ENCODE assay signal across 8 cellular contexts in genomic region chr17:29180788-29181160, GRCh38. TPM values are rescaled to one million over a fixed set of nuclear protein-coding genes. Genes with fewer than 3 reads are reported as not detected.
A peak's percentile ranks its signal among the peaks of the same experiment; 100 is the strongest.
DNase-seq lines count a peak whose midpoint lies in the region; ATAC-seq and TF ChIP-seq lines count a peak whose summit lies in the region.

No MANE protein-coding gene starts in this region.

- peaks cover 19 to 29% of the 10 kb centered on the region in 2 donors for H3K4me1 Mint-ChIP-seq in natural killer cell

- peak overlapping the region in 1 of 2 donors; percentile 60 for H3K27ac Mint-ChIP-seq in natural killer cell

- H3K4me3 ChIP-seq in AG04450 (ENCODE audit: low read depth, low read length): peak overlapping the region; percentile 67
- H3K4me3 ChIP-seq in Loucy (ENCODE audit: low read length, poor library complexity, severe bottlenecking): peak overlapping the region; percentile 53
- H3K4me3 ChIP-seq in duodenal mucosa (ENCODE audit: low read depth in 1 of 2, low read length in 2 of 2): peak overlapping the region; percentile 64 to 70

- no peaks in the 10 kb centered on the region for H3K79me2 ChIP-seq in Loucy (ENCODE audit: insufficient read depth, low read length)

- H3K9me3 Mint-ChIP-seq in natural killer cell: no peaks in the 10 kb centered on the region

- H3K4me1 ChIP-seq in Loucy (ENCODE audit: insufficient read depth, low read length, poor library complexity, severe bottlenecking): peaks cover 12% of the 10 kb centered on the region
- peaks cover 35 to 45% of the 10 kb centered on the region in 2 donors for H3K4me1 ChIP-seq in duodenal mucosa (ENCODE audit: control insufficient read depth in 1 of 2, insufficient read depth in 2 of 2, low read length in 2 of 2)

- H3K4me2 ChIP-seq in Loucy (ENCODE audit: low read depth, low read length, poor library complexity, severe bottlenecking): peak overlapping the region; percentile 54

- H3K27me3 Mint-ChIP-seq in natural killer cell (ENCODE audit: low read depth in 2 of 2): peaks cover 0 to 3% of the 10 kb centered on the region in 2 donors

- no peaks in the 10 kb centered on the region for H4K20me1 ChIP-seq in Loucy (ENCODE audit: insufficient read depth, low read length, poor library complexity, severe bottlenecking)

- CTCF ChIA-PET in AG04450 (lab: Charles Lee): interaction anchor here (0.6 to 7.3 kb wide), 27 partner anchors 9 to 947 kb away, joined by 3 to 166 read pairs (median 8); no protein-coding TSS in a partner anchor

- H3K27ac ChIP-seq in AG04450 (ENCODE audit: low read depth, low read length): no peak overlapping the region
- H3K27ac ChIP-seq in duodenal mucosa (ENCODE audit: low read depth, low read length): peak overlapping the region; percentile 37

- TF ChIP-seq CTCF in AG04450 (IDR thresholded peaks at IDR 0.05; ENCODE audit: low read depth, low read length): no peak
- TF ChIP-seq CTCF in Loucy (conservative IDR thresholded peaks at IDR 0.05; ENCODE audit: low read length): no peak
- no peak for TF ChIP-seq CTCF in natural killer cell (IDR thresholded peaks at IDR 0.05)

- POLR2A ChIA-PET in AG04450 (lab: Yijun Ruan, JAX): interaction anchor here (0.6 to 1.6 kb wide), 6 partner anchors 31 to 334 kb away, joined by 3 to 16 read pairs (median 3); partner anchors contain the start of gene NUFIP2

- peak overlapping the region; percentile 82 for H2AFZ ChIP-seq in Loucy (ENCODE audit: low read length)

- intact Hi-C loops in natural killer cell (cut with micrococcal nuclease): loop anchor here (1.0 kb wide), 2 partner anchors 31 to 35 kb away; no protein-coding TSS in a partner anchor

- peak overlapping the region; percentile 50 for H3K4me3 Mint-ChIP-seq in natural killer cell

- no peaks in the 10 kb centered on the region for H3K9me2 ChIP-seq in Loucy (replicated peaks; ENCODE audit: low read depth, low read length)

- no peaks in the 10 kb centered on the region for H3F3A ChIP-seq in Loucy (ENCODE audit: low read depth)

- ATAC-seq in natural killer cell (no peak), GM18519 (IDR thresholded peaks at IDR 0.05; ENCODE audit: low FRiP score, unreplicated experiment) (no peak)

- no peaks in the 10 kb centered on the region for H3K36me3 Mint-ChIP-seq in natural killer cell

- DNase-seq in AG04450 (ENCODE audit: low read depth, low spot score) (no peak), natural killer cell (no peak), amniotic stem cell (lab: John Stamatoyannopoulos, UW) (no peak), KG1 (lab: John Stamatoyannopoulos, UW) (no peak), NCI-H1092 (lab: John Stamatoyannopoulos, UW) (no peak)

- H3K9me3 ChIP-seq in AG04450 (ENCODE audit: control insufficient read depth, insufficient read depth, low read length) (no peaks in the 10 kb centered on the region; the same call in 1 of the 2 replicates), Loucy (ENCODE audit: insufficient read depth, low read depth, low read length) (no peaks in the 10 kb centered on the region), duodenal mucosa (ENCODE audit: control insufficient read depth in 1 of 2, low read length in 2 of 2) (no peaks in the 10 kb centered on the region)

- peak overlapping the region; percentile 15 for H3K9ac ChIP-seq in Loucy (ENCODE audit: low read depth, low read length, poor library complexity, severe bottlenecking)
- H3K9ac ChIP-seq in duodenal mucosa (ENCODE audit: low read depth in 1 of 2, low read length in 2 of 2): peak overlapping the region; percentile 72 to 79

- H3K27me3 ChIP-seq in AG04450 (ENCODE audit: control insufficient read depth, insufficient read depth, low read length): peaks cover under 1% of the 10 kb centered on the region
- no peaks in the 10 kb centered on the region for H3K27me3 ChIP-seq in Loucy (ENCODE audit: insufficient read depth, low read length, poor library complexity, severe bottlenecking)
- H3K27me3 ChIP-seq in duodenal mucosa (ENCODE audit: control insufficient read depth in 1 of 2, insufficient read depth in 2 of 2, low read length in 2 of 2): no peaks in the 10 kb centered on the region

- H3K36me3 ChIP-seq in Loucy (ENCODE audit: insufficient read depth, low read length) (no peaks in the 10 kb centered on the region), duodenal mucosa (ENCODE audit: control insufficient read depth in 1 of 2, insufficient read depth in 2 of 2, low read length in 2 of 2) (no peaks in the 10 kb centered on the region)

RNA-seq across cellular contexts. Expression of gene MYO18A, which starts 0.6 kb away (rescaled TPM):
- polyA plus RNA-seq in AG04450 (2011; rRNA removed): 9.8 and 16.7 TPM in 2 replicates
- 40.8 and 50.1 TPM in 2 replicates for polyA minus RNA-seq in AG04450 (2011; rRNA and poly(A)+ RNA removed)
- total RNA-seq in natural killer cell: 100 to 1,000 TPM; 110 to 117 (median 115) TPM
